In genomic region chr4:111128327-111128726, GRCh38 we compare ENCODE assay signal across 1 cellular context.
TF ChIP-seq lines count a peak whose summit lies in the region.

No MANE protein-coding gene starts in this region.

TF ChIP-seq in SK-N-SH treated with all-trans-retinoic acid at 6 μM for 48 hours, 23 proteins besides CTCF, POLR2A, EP300 and RAD21 (continued from another document):
- TF ChIP-seq POU6F1 (CRISPR knock-in tag; IDR thresholded peaks at IDR 0.05; ENCODE audit: borderline replicate concordance, low read depth) (no peak), ARNTL (CRISPR knock-in tag; IDR thresholded peaks at IDR 0.05; ENCODE audit: borderline replicate concordance, low read depth) (no peak)
